In genomic region chr2:2812117-2812516, GRCh38 we compare ENCODE assay signal across 22 cellular contexts.
"Had no signal": no experiment of that assay in that cellular context is flagged by ENCODE, and none has a peak within 500 bp of the region (broad histone marks: within the 10 kb centered on the region; RNA-seq: fewer than 3 reads in every experiment).

No MANE protein-coding gene starts in this region.

- H3K4me3 Mint-ChIP-seq: dendritic cell treated with granulocyte-macrophage colony-stimulating factor and Interleukin-4, amounts not matched to agents 40 ng/mL and 50 ng/mL, for 4 days; effector memory CD8-positive, alpha-beta T cell; immature natural killer cell; mesothelial cell of epicardium; natural killer cell treated with Interleukin-12 subunit alpha and Interleukin-12 subunit beta and Interleukin-15 and Interleukin-18, amount 100 ng/mL, for 72 hours; neural crest cell; stimulated activated naive CD8-positive, alpha-beta T cell treated with anti-CD3 and anti-CD28 coated beads, Interleukin-15, amount 100 ng/mL, for 72 hours had no signal

- H3K27me3 ChIP-seq: neutrophil, sigmoid colon, thyroid gland had no signal

- H3K27ac ChIP-seq: neutrophil, parathyroid adenoma, sigmoid colon, thyroid gland had no signal

- DNase-seq: central memory CD4-positive, alpha-beta T cell; effector memory CD8-positive, alpha-beta T cell; hypothalamus; immature natural killer cell; mesenchymal stem cell; mucosa of descending colon; naive B cell; sigmoid colon; stimulated activated CD4-positive, alpha-beta T cell treated with anti-CD3 and anti-CD28 coated beads, Interleukin-2, amount 100 ng/mL, for 24 hours; stimulated activated CD4-positive, alpha-beta T cell treated with anti-CD3 and anti-CD28 coated beads, Interleukin-4, amount 100 ng/mL, for 4 hours; stimulated activated naive CD4-positive, alpha-beta T cell; stimulated activated naive CD8-positive, alpha-beta T cell treated with anti-CD3 and anti-CD28 coated beads, Interleukin-15, amount 100 ng/mL, for 72 hours; thyroid gland; trophoblast cell had no signal

- ATAC-seq: effector memory CD8-positive, alpha-beta T cell; left lobe of liver; mucosa of descending colon; stimulated activated naive CD8-positive, alpha-beta T cell treated with anti-CD3 and anti-CD28 coated beads, Interleukin-15, amount 100 ng/mL, for 72 hours had no signal

- H3K27me3 Mint-ChIP-seq: dendritic cell treated with granulocyte-macrophage colony-stimulating factor and Interleukin-4, amounts not matched to agents 40 ng/mL and 50 ng/mL, for 4 days; natural killer cell treated with Interleukin-12 subunit alpha and Interleukin-12 subunit beta and Interleukin-15 and Interleukin-18, amount 100 ng/mL, for 72 hours; progenitor cell of endocrine pancreas had no signal

- H3K9ac ChIP-seq: parathyroid adenoma had no signal

- H3K36me3 ChIP-seq: neutrophil, sigmoid colon, thyroid gland had no signal

- H3K4me1 ChIP-seq: parathyroid adenoma, sigmoid colon, thyroid gland had no signal

- H3K9me3 ChIP-seq: neutrophil, thyroid gland had no signal

- H3K4me3 ChIP-seq: mucosa of descending colon, sigmoid colon, thyroid gland had no signal

- H3K27ac Mint-ChIP-seq: dendritic cell treated with granulocyte-macrophage colony-stimulating factor and Interleukin-4, amounts not matched to agents 40 ng/mL and 50 ng/mL, for 4 days; effector memory CD8-positive, alpha-beta T cell; immature natural killer cell; mesothelial cell of epicardium; naive B cell; natural killer cell treated with Interleukin-12 subunit alpha and Interleukin-12 subunit beta and Interleukin-15 and Interleukin-18, amount 100 ng/mL, for 72 hours; progenitor cell of endocrine pancreas; stimulated activated naive CD8-positive, alpha-beta T cell treated with anti-CD3 and anti-CD28 coated beads, Interleukin-15, amount 100 ng/mL, for 72 hours had no signal

- H3K4me1 Mint-ChIP-seq: immature natural killer cell; mesothelial cell of epicardium; naive B cell; neural crest cell; stimulated activated naive CD8-positive, alpha-beta T cell treated with anti-CD3 and anti-CD28 coated beads, Interleukin-15, amount 100 ng/mL, for 72 hours had no signal

- H3K36me3 Mint-ChIP-seq: mesothelial cell of epicardium had no signal
